In the genomic region with DNA sequence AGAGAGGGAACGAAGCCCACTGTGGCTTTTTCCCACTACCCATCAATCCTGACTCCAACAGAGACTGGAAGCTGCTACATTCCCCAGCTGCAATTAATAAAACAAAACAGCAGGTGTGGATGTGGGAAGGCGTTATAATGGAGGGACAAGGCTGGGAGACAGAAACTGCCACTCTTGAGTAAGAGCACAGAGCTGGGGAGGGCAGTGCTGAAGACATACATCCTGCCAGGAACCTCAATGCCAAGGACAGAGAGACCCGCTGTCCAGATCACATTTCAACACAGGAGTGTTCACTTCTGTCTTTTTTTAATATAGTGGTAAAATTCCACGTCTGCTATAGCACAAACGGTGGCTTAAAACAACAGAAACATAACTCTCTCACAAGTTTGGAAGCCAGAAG, we compare ENCODE assay signal across 22 cellular contexts.
DNase-seq lines count a peak whose midpoint lies in the region; ATAC-seq, FAIRE-seq and TF ChIP-seq lines count a peak whose summit lies in the region.
"Had no signal": no experiment of that assay in that cellular context is flagged by ENCODE, and none has a peak within 500 bp of the region (broad histone marks: within the 10 kb centered on the region; RNA-seq: fewer than 3 reads in every experiment).

No MANE protein-coding gene starts in this region.

- no peak overlapping the region for H2BK5ac ChIP-seq in H9 (ENCODE audit: insufficient read length, low read length)
- H2BK5ac ChIP-seq in H1 (ENCODE audit: low read depth, low read length) = 0 out of 2 replicates have a peak overlapping the region, but pooled peaks have one; percentile 20

- H3T11ph ChIP-seq in H9 (ENCODE audit: low read length) = no peak overlapping the region

- H3K36me3 Mint-ChIP-seq in H9 (ENCODE audit: insufficient read depth in 1 of 3, low read depth in 3 of 3) = peaks cover 0 to 3% (median 2%) of the 10 kb centered on the region in 3 experiments; a peak in 5 of 7 replicates

- no peak overlapping the region for H2AFZ ChIP-seq in H9 (ENCODE audit: low read length)
- no peak overlapping the region for H2AFZ ChIP-seq in H1 (ENCODE audit: low read length)

- no peak for ATAC-seq in GM19467 (IDR thresholded peaks at IDR 0.05; ENCODE audit: unreplicated experiment)

- DNase-seq in H9 = no peak
- DNase-seq in H1 (ENCODE audit: low read depth in 1 of 2, low spot score in 2 of 2) = no peak
- no peak for DNase-seq in right atrium auricular region (ENCODE audit: low spot score)
- DNase-seq in prostate gland (ENCODE audit: low spot score) = no peak
- no peak for DNase-seq in NCI-H446 treated with DMSO at 0.1 percent for 48 hours (lab: John Stamatoyannopoulos, UW)
- DNase-seq in MG63 = no peak
- DNase-seq: BE2C, EL, GF-D8, KBM-7, NCI-H1092 treated with DMSO at 0.1 percent for 48 hours, NCI-H1436 treated with DMSO at 0.1 percent for 48 hours, NCI-H2029 treated with DMSO at 0.1 percent for 48 hours, NCI-H2171, NCI-H345, NCI-H524 treated with DMSO at 0.1 percent for 48 hours, NCI-H82, SHP77 treated with DMSO at 0.1 percent for 48 hours had no signal

- FAIRE-seq in H1 (lab: Jason Lieb, UNC) = no peak
- FAIRE-seq: D721Med had no signal

- no peak overlapping the region for H2BK120ac ChIP-seq in H9 (ENCODE audit: low read depth, low read length, poor library complexity, severe bottlenecking)
- H2BK120ac ChIP-seq in H1 (replicated peaks; ENCODE audit: low read depth, low read length) = no peak overlapping the region

- WGBS in H9 (ENCODE audit: extremely low coverage, insufficient read length, low lambda C conversion rate) = no CpG with 5 or more reads among the region's 5 CpGs
- WGBS in H1 (ENCODE audit: extremely low coverage in 1 of 2, insufficient coverage in 1 of 2, insufficient read length in 1 of 2, insufficient replicate concordance in 2 of 2, low coverage in 1 of 2, low lambda C conversion rate in 2 of 2, missing lambda C conversion rate in 1 of 2), 2 experiments = 79% methylated on average over 5 of the region's 5 CpGs; no CpG with 5 or more reads in 1 of the 2 experiments
- WGBS in prostate gland = 66% methylated on average over 5 of the region's 5 CpGs

- H3K14ac ChIP-seq in H9 (ENCODE audit: insufficient read depth, low read length) (no peak overlapping the region), H1 (ENCODE audit: insufficient read length) (no peak overlapping the region)

- H3K23me2 ChIP-seq in H9 (ENCODE audit: insufficient read length, low read depth, low read length, poor library complexity, severe bottlenecking) (no peaks in the 10 kb centered on the region), H1 (ENCODE audit: low read depth, low read length) (no peaks in the 10 kb centered on the region; the same call in 1 of the 2 replicates)

- no peak overlapping the region for H3K18ac ChIP-seq in H9 (ENCODE audit: insufficient read length, low read depth, low read length)
- H3K18ac ChIP-seq in H1 (ENCODE audit: extremely low read depth, low read length) = no peak overlapping the region; the same call in 1 of the 2 replicates

- no peak overlapping the region for H3K4me3 Mint-ChIP-seq in H9

- H3K27me3 Mint-ChIP-seq in H9 (ENCODE audit: low read depth) = no peaks in the 10 kb centered on the region

- H3K79me2 ChIP-seq in H9 (ENCODE audit: insufficient read depth, low read length) (peaks cover 30% of the 10 kb centered on the region; the same call in 1 of the 2 replicates), H1 (ENCODE audit: control insufficient read depth in 1 of 2, insufficient read depth in 2 of 2, low read length in 2 of 2) (peaks cover 24 to 80% of the 10 kb centered on the region in 2 experiments)

- peaks cover 0 to 2% of the 10 kb centered on the region in 2 experiments; a peak in 1 of 5 replicates for H3K9me3 Mint-ChIP-seq in H9

- TF ChIP-seq CTCF in H9 (conservative IDR thresholded peaks at IDR 0.05) (no peak), H1 (IDR thresholded peaks at IDR 0.05; ENCODE audit: control extremely low read depth in 1 of 3, insufficient read depth in 1 of 3, low read depth in 1 of 3, low read length in 3 of 3) (no peak), right atrium auricular region (IDR thresholded peaks at IDR 0.05) (no peak), prostate gland (IDR thresholded peaks at IDR 0.05) (no peak)

- peak overlapping the region in 2 of 3 experiments; percentile 44 to 74; a peak in 3 of 7 replicates for H3K27ac Mint-ChIP-seq in H9

- no peaks in the 10 kb centered on the region for H4K20me1 ChIP-seq in H9 (ENCODE audit: control insufficient read depth, insufficient read depth, insufficient read length)
- peaks cover 0 to 10% of the 10 kb centered on the region in 2 experiments for H4K20me1 ChIP-seq in H1 (replicated peaks in 1 of 2; ENCODE audit: control insufficient read depth in 1 of 2, insufficient read depth in 2 of 2, low read length in 2 of 2)

- H2AK5ac ChIP-seq in H9 (ENCODE audit: insufficient read length, low read length) (no peak overlapping the region), H1 (ENCODE audit: low read depth, low read length) (no peak overlapping the region)

- intact Hi-C loops in prostate gland (cut with DNase I) = no loop called here

- H2BK20ac ChIP-seq in H9 (ENCODE audit: low read depth, low read length, poor library complexity, severe bottlenecking) (no peak overlapping the region), H1 (ENCODE audit: low read length) (no peak overlapping the region)

- H2BK12ac ChIP-seq in H9 (ENCODE audit: insufficient read length, low read depth, low read length) = no peak overlapping the region
- no peak overlapping the region for H2BK12ac ChIP-seq in H1 (ENCODE audit: low read depth, low read length)

- H3K4me2 ChIP-seq in H9 (ENCODE audit: insufficient read depth, insufficient read length, low read length) (no peak overlapping the region), H1 (ENCODE audit: insufficient read depth in 1 of 2, low read depth in 2 of 2, low read length in 2 of 2) (0 out of 4 replicates have a peak overlapping the region, but pooled peaks of 1 of the 2 experiments have one; percentile 8)

- H3K9ac ChIP-seq in H9 (ENCODE audit: extremely low read depth, insufficient read length, low read length) (no peak overlapping the region), H1 (replicated peaks in 1 of 4; ENCODE audit: extremely low read depth in 1 of 4, low read depth in 3 of 4, low read length in 3 of 4) (no peak overlapping the region)

- H2BK15ac ChIP-seq in H9 (ENCODE audit: low read depth, low read length) = no peak overlapping the region
- no peak overlapping the region for H2BK15ac ChIP-seq in H1 (ENCODE audit: low read length)

- TF ChIP-seq EP300 in H1 (IDR thresholded peaks at IDR 0.05; ENCODE audit: borderline replicate concordance in 1 of 2, low read depth in 2 of 2, low read length in 2 of 2) = no peak

- H3K79me1 ChIP-seq in H9 (ENCODE audit: insufficient read depth, low read depth, low read length, poor library complexity, severe bottlenecking) (peaks cover 4% of the 10 kb centered on the region), H1 (ENCODE audit: low read depth, low read length) (peaks cover 19% of the 10 kb centered on the region)

- H4K91ac ChIP-seq in H9 (ENCODE audit: insufficient read length, low read depth, low read length) (no peak overlapping the region), H1 (replicated peaks; ENCODE audit: insufficient read length, low read length) (no peak overlapping the region)

- H3K56ac ChIP-seq in H9 (ENCODE audit: insufficient read length, low read depth, low read length) (no peak overlapping the region), H1 (replicated peaks; ENCODE audit: insufficient read length, low read depth, low read length) (no peak overlapping the region)

- H3K27me3 ChIP-seq in H9 (ENCODE audit: insufficient read depth, low read length) (no peaks in the 10 kb centered on the region), H1 (replicated peaks in 1 of 4; ENCODE audit: control insufficient read depth in 3 of 4, extremely low read depth in 1 of 4, insufficient read depth in 3 of 4, low read length in 3 of 4) (no peaks in the 10 kb centered on the region; a peak in 1 of 7 replicates), right atrium auricular region (no peaks in the 10 kb centered on the region), prostate gland (replicated peaks; ENCODE audit: insufficient read depth) (no peaks in the 10 kb centered on the region), MG63 (no peaks in the 10 kb centered on the region)
- H3K27me3 ChIP-seq: BE2C had no signal

- H3K27ac ChIP-seq in H9 (ENCODE audit: insufficient read length, low read depth, low read length) (no peak overlapping the region), H1 (ENCODE audit: low read depth, low read length) (no peak overlapping the region), right atrium auricular region (peak overlapping the region; percentile 36 to 77), prostate gland (peak overlapping the region; percentile 30 to 43)
- H3K27ac ChIP-seq: SK-N-MC had no signal

- H3K4me1 ChIP-seq in H9 (ENCODE audit: insufficient read depth, low read length) = peaks cover 23% of the 10 kb centered on the region
- peaks cover 8 to 32% (median 22%) of the 10 kb centered on the region in 4 experiments; a peak in 4 of 7 replicates for H3K4me1 ChIP-seq in H1 (replicated peaks in 1 of 4; ENCODE audit: control insufficient read depth in 3 of 4, insufficient read depth in 4 of 4, low read length in 3 of 4)
- H3K4me1 ChIP-seq in right atrium auricular region = peaks cover 0 to 29% of the 10 kb centered on the region in 2 donors
- no peaks in the 10 kb centered on the region for H3K4me1 ChIP-seq in prostate gland (replicated peaks)
- H3K4me1 ChIP-seq: BE2C had no signal

- POLR2A ChIA-PET in H1 (lab: Charles Lee; ENCODE audit: partially characterized antibody) = interaction anchor here (1.1 kb wide), 1 partner anchor 24 kb away, joined by 3 read pairs; no protein-coding TSS in a partner anchor

- H3K23ac ChIP-seq in H9 (ENCODE audit: insufficient read length, low read depth, low read length) (no peak overlapping the region), H1 (ENCODE audit: insufficient read length) (no peak overlapping the region)

- TF ChIP-seq RAD21 in H1 (IDR thresholded peaks at IDR 0.05 in 1 of 2, conservative IDR thresholded peaks at IDR 0.05 in 1 of 2; ENCODE audit: low read depth in 2 of 2, low read length in 2 of 2) = no peak

- H3K4me1 Mint-ChIP-seq in H9 = peaks cover 80 to 89% of the 10 kb centered on the region in 2 experiments

- H4K8ac ChIP-seq in H9 (replicated peaks; ENCODE audit: insufficient read length, low read depth, low read length) (no peak overlapping the region), H1 (ENCODE audit: extremely low read depth, insufficient read depth, low read length) (no peak overlapping the region)

- TF ChIP-seq POLR2A in H1 (IDR thresholded peaks at IDR 0.05; ENCODE audit: control extremely low read depth in 1 of 2, low read depth in 2 of 2, low read length in 2 of 2) (no peak), prostate gland (IDR thresholded peaks at IDR 0.05) (no peak)

- no peak overlapping the region for H3K4ac ChIP-seq in H9 (ENCODE audit: low read depth, low read length)
- H3K4ac ChIP-seq in H1 (replicated peaks; ENCODE audit: insufficient read length, low read depth, low read length) = peak overlapping the region; percentile 29

- H3K9me3 ChIP-seq in H9 (ENCODE audit: control insufficient read depth, low read depth, low read length) (no peaks in the 10 kb centered on the region), H1 (ENCODE audit: insufficient read depth in 2 of 2, low read depth in 1 of 2, low read length in 1 of 2) (no peaks in the 10 kb centered on the region), right atrium auricular region (no peaks in the 10 kb centered on the region), prostate gland (no peaks in the 10 kb centered on the region), MG63 (no peaks in the 10 kb centered on the region; the same call in 1 of the 2 replicates)
- H3K9me3 ChIP-seq: BE2C had no signal

- H3K4me3 ChIP-seq in H1 (ENCODE audit: extremely low read depth in 1 of 4, insufficient read depth in 2 of 4, low read depth in 3 of 4, low read length in 4 of 4) (no peak overlapping the region), right atrium auricular region (no peak overlapping the region), prostate gland (no peak overlapping the region), MG63 (no peak overlapping the region)
- H3K4me3 ChIP-seq: HAP-1, SK-N-MC had no signal

- CTCF ChIA-PET in H1 (lab: Charles Lee; ENCODE audit: partially characterized antibody) = interaction anchor here (1.9 kb wide), 1 partner anchor 15 kb away, joined by 5 read pairs; no protein-coding TSS in a partner anchor

- H4K5ac ChIP-seq in H9 (ENCODE audit: insufficient read length, low read depth, low read length) = no peak overlapping the region
- H4K5ac ChIP-seq in H1 (ENCODE audit: insufficient read length, low read depth, low read length) = no peak overlapping the region

- H3K36me3 ChIP-seq in H1 (ENCODE audit: control insufficient read depth in 2 of 4, insufficient read depth in 4 of 4, low read length in 3 of 4) (no peaks in the 10 kb centered on the region; a peak in 1 of 8 replicates), right atrium auricular region (no peaks in the 10 kb centered on the region), prostate gland (no peaks in the 10 kb centered on the region), MG63 (no peaks in the 10 kb centered on the region)
- H3K36me3 ChIP-seq: BE2C, HAP-1 had no signal

Comparison
In these comparisons a context has a peak if more than half of its experiments do, and no peak if none do; other contexts are left out.
1. H3K27ac ChIP-seq: peak in right atrium auricular region (2 of 2) and prostate gland (2 of 2); none in H9 (single experiment) and H1 (single experiment).